Comparison of ENCODE assay signal across 10 cellular contexts in the genomic region with DNA sequence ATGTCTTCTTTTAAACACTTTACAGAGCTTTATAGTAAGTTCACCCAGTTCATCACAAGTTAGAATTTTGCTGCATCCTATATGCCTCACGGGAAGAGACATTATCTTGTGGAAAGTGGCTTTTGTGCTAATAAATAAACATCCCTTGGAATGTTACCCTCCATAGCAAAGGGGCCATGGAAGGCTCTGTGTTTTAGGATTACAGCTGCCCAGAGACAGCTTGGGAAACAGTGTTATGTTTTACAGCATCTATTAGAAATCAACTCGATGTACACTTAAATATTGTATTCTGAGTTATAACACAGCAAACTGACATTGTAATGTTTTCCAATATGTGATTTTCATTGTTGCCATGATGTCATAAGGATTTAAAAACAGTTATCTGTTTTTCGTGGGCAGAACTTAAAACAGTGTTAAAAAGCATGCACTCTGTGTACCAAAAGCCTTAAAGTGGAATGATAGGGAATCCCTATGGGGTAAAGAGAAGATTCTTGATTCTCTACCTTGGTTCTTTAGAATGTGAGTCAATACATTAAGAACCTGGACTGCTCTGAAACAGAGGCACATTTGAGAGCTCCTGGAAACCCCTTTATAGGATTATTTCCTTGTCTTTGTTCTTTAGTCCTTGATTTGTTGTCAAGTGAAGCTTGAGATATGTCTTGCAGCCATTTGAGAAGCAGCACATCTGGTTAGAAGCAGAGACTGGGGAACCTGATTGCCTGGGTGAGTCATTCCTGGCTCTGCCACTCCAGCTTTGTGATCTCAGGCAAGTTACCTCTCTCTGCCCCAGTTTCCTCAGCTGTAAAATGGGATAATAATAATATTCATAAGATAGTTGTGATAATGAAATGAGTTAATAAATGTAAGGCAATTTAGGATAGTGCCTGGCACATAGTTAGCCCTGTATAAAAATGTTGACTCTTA. TPM values are rescaled to one million over a fixed set of nuclear protein-coding genes. Genes with fewer than 3 reads are reported as not detected.
DNase-seq lines count a peak whose midpoint lies in the region; ATAC-seq and TF ChIP-seq lines count a peak whose summit lies in the region.
"Had no signal": no experiment of that assay in that cellular context is flagged by ENCODE, and none has a peak within 500 bp of the region (broad histone marks: within the 10 kb centered on the region; RNA-seq: fewer than 3 reads in every experiment).

No MANE protein-coding gene starts in this region.

- H3K4me1 Mint-ChIP-seq in activated CD8-positive, alpha-beta memory T cell treated with anti-CD3 and anti-CD28 coated beads, Interleukin-2, amount 10 ng/mL, durations not matched to agents 7 days and 5 days = peaks cover 19% of the 10 kb centered on the region
- H3K4me1 Mint-ChIP-seq in T-helper 2 cell treated with Interferon-gamma antibody and Interleukin-4, amounts not matched to agents 5 μg/mL and 100 μg/mL, for 36 hours (ENCODE audit: low read depth) = peaks cover 28% of the 10 kb centered on the region

- no peaks in the 10 kb centered on the region for H3K27me3 ChIP-seq in body of pancreas

- H3K36me3 ChIP-seq in body of pancreas (replicated peaks in 1 of 2; ENCODE audit: insufficient read depth in 1 of 2, low read depth in 2 of 2) = no peaks in the 10 kb centered on the region

- DNase-seq in body of pancreas = peak in 1 of 4 donors; percentile 42
- DNase-seq in myocyte (ENCODE audit: low read depth) = peak; percentile 77
- DNase-seq in activated naive CD4-positive, alpha-beta T cell treated with Interleukin-2 at 50 U/mL for 16 hours = no peak
- no peak for DNase-seq in activated CD8-positive, alpha-beta memory T cell treated with anti-CD3 and anti-CD28 coated beads, Interleukin-2, amount 10 ng/mL, durations not matched to agents 7 days and 5 days
- no peak for DNase-seq in T-helper 2 cell treated with Interferon-gamma antibody and Interleukin-4, amounts not matched to agents 5 μg/mL and 100 μg/mL, for 36 hours (ENCODE audit: low spot score)
- DNase-seq in AML-193 (lab: John Stamatoyannopoulos, UW) = no peak
- DNase-seq: DND-41, kidney had no signal

- H3K27ac Mint-ChIP-seq in activated CD8-positive, alpha-beta memory T cell treated with anti-CD3 and anti-CD28 coated beads, Interleukin-2, amount 10 ng/mL, durations not matched to agents 7 days and 5 days = no peak overlapping the region
- H3K27ac Mint-ChIP-seq in T-helper 2 cell treated with Interferon-gamma antibody and Interleukin-4, amounts not matched to agents 5 μg/mL and 100 μg/mL, for 36 hours = no peak overlapping the region

- no peak for TF ChIP-seq CTCF in body of pancreas (IDR thresholded peaks at IDR 0.05)

- CTCF ChIA-PET in activated CD8-positive, alpha-beta memory T cell treated with anti-CD3 and anti-CD28 coated beads, Interleukin-2, amount 10 ng/mL, durations not matched to agents 7 days and 5 days (lab: Charles Lee) = no interaction called here

- H3K9me3 Mint-ChIP-seq in activated CD8-positive, alpha-beta memory T cell treated with anti-CD3 and anti-CD28 coated beads, Interleukin-2, amount 10 ng/mL, durations not matched to agents 7 days and 5 days (ENCODE audit: low read depth) = no peaks in the 10 kb centered on the region
- no peaks in the 10 kb centered on the region for H3K9me3 Mint-ChIP-seq in T-helper 2 cell treated with Interferon-gamma antibody and Interleukin-4, amounts not matched to agents 5 μg/mL and 100 μg/mL, for 36 hours

- H3K4me1 ChIP-seq in body of pancreas = peaks cover 18% of the 10 kb centered on the region

- no peak for TF ChIP-seq POLR2A in body of pancreas (IDR thresholded peaks at IDR 0.05)

- ATAC-seq in GM18502 (IDR thresholded peaks at IDR 0.05; ENCODE audit: poor library complexity, unreplicated experiment) = peak; percentile 61
- ATAC-seq in HG02852 (IDR thresholded peaks at IDR 0.05; ENCODE audit: unreplicated experiment) = peak; percentile 48
- ATAC-seq in body of pancreas = peak; percentile 48
- no peak for ATAC-seq in activated CD8-positive, alpha-beta memory T cell treated with anti-CD3 and anti-CD28 coated beads, Interleukin-2, amount 10 ng/mL, durations not matched to agents 7 days and 5 days

- 56 to 58% methylated on average over 3 of the region's 3 CpGs for WGBS in body of pancreas, 2 donors

- H3K4me3 Mint-ChIP-seq in activated CD8-positive, alpha-beta memory T cell treated with anti-CD3 and anti-CD28 coated beads, Interleukin-2, amount 10 ng/mL, durations not matched to agents 7 days and 5 days = no peak overlapping the region
- H3K4me3 Mint-ChIP-seq in T-helper 2 cell treated with Interferon-gamma antibody and Interleukin-4, amounts not matched to agents 5 μg/mL and 100 μg/mL, for 36 hours = no peak overlapping the region

- no peaks in the 10 kb centered on the region for H3K36me3 Mint-ChIP-seq in activated CD8-positive, alpha-beta memory T cell treated with anti-CD3 and anti-CD28 coated beads, Interleukin-2, amount 10 ng/mL, durations not matched to agents 7 days and 5 days
- no peaks in the 10 kb centered on the region for H3K36me3 Mint-ChIP-seq in T-helper 2 cell treated with Interferon-gamma antibody and Interleukin-4, amounts not matched to agents 5 μg/mL and 100 μg/mL, for 36 hours (ENCODE audit: low read depth)

- intact Hi-C loops in body of pancreas (cut with DNase I) = no loop called here

- no peak overlapping the region for H3K4me3 ChIP-seq in body of pancreas

- H3K9me3 ChIP-seq in body of pancreas = no peaks in the 10 kb centered on the region

- no peak overlapping the region for H3K27ac ChIP-seq in body of pancreas

- H3K27me3 Mint-ChIP-seq in activated CD8-positive, alpha-beta memory T cell treated with anti-CD3 and anti-CD28 coated beads, Interleukin-2, amount 10 ng/mL, durations not matched to agents 7 days and 5 days = no peaks in the 10 kb centered on the region
- H3K27me3 Mint-ChIP-seq in T-helper 2 cell treated with Interferon-gamma antibody and Interleukin-4, amounts not matched to agents 5 μg/mL and 100 μg/mL, for 36 hours (ENCODE audit: low read depth) = no peaks in the 10 kb centered on the region

RNA-seq across cellular contexts. Expression of a gene that starts 41.6 kb away (rescaled TPM):
- total RNA-seq in body of pancreas (10 to 100 TPM; 23.9 to 28.7 TPM), myocyte (27.0 and 37.0 TPM in 2 replicates)
- 15.8 TPM for polyA plus RNA-seq in myocyte (2012)
- total RNA-seq in activated CD8-positive, alpha-beta memory T cell treated with anti-CD3 and anti-CD28 coated beads, Interleukin-2, amount 10 ng/mL, durations not matched to agents 7 days and 5 days = 10 to 100 TPM; 12.1 to 18.8 TPM
